2 cellular contexts compared by ENCODE assay signal in the genomic region with DNA sequence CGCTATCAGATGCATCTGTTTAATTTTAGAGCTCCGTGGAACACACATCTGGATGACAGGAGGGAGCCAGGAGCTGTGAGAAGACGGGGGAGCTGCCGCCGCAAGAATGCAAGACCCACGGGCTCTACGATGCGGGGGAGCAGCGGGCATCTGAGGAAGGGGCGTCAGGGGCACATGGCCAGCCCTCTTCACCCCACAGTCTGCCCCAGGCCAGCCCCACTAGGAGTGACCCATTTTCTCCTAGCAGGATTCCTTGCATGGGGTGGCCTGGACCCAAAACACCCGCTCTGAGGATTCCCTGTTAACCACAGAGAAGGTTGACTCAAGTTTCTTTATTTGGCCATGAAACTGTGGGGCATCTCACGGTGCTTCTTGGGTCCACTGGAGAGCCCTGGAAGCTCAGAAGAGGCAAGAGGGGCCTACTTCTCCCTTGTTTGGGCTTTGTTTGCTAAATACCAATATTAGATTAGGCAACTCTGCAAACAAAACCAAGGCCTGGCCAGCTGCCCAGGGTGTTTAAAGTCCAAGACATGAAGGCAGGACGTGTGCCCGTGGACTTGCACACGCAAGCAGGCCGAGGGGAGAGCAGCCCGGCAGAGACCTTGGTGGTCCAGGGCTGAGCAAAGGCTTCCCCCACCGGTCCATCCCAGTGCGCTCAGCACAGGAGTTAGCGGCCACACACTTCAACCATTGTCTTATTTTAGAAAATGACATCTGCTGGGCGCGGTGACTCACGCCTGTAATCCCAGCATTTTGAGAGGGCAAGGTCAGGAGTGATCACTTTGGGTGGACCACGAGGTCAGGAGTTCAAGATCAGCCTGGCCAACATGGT.
TF ChIP-seq lines count a peak whose summit lies in the region.

No MANE protein-coding gene starts in this region.

TF ChIP-seq in K562, 482 proteins besides CTCF, POLR2A, EP300 and RAD21 (continued from another document and continues in another):
- TF ChIP-seq, protein P1, sequence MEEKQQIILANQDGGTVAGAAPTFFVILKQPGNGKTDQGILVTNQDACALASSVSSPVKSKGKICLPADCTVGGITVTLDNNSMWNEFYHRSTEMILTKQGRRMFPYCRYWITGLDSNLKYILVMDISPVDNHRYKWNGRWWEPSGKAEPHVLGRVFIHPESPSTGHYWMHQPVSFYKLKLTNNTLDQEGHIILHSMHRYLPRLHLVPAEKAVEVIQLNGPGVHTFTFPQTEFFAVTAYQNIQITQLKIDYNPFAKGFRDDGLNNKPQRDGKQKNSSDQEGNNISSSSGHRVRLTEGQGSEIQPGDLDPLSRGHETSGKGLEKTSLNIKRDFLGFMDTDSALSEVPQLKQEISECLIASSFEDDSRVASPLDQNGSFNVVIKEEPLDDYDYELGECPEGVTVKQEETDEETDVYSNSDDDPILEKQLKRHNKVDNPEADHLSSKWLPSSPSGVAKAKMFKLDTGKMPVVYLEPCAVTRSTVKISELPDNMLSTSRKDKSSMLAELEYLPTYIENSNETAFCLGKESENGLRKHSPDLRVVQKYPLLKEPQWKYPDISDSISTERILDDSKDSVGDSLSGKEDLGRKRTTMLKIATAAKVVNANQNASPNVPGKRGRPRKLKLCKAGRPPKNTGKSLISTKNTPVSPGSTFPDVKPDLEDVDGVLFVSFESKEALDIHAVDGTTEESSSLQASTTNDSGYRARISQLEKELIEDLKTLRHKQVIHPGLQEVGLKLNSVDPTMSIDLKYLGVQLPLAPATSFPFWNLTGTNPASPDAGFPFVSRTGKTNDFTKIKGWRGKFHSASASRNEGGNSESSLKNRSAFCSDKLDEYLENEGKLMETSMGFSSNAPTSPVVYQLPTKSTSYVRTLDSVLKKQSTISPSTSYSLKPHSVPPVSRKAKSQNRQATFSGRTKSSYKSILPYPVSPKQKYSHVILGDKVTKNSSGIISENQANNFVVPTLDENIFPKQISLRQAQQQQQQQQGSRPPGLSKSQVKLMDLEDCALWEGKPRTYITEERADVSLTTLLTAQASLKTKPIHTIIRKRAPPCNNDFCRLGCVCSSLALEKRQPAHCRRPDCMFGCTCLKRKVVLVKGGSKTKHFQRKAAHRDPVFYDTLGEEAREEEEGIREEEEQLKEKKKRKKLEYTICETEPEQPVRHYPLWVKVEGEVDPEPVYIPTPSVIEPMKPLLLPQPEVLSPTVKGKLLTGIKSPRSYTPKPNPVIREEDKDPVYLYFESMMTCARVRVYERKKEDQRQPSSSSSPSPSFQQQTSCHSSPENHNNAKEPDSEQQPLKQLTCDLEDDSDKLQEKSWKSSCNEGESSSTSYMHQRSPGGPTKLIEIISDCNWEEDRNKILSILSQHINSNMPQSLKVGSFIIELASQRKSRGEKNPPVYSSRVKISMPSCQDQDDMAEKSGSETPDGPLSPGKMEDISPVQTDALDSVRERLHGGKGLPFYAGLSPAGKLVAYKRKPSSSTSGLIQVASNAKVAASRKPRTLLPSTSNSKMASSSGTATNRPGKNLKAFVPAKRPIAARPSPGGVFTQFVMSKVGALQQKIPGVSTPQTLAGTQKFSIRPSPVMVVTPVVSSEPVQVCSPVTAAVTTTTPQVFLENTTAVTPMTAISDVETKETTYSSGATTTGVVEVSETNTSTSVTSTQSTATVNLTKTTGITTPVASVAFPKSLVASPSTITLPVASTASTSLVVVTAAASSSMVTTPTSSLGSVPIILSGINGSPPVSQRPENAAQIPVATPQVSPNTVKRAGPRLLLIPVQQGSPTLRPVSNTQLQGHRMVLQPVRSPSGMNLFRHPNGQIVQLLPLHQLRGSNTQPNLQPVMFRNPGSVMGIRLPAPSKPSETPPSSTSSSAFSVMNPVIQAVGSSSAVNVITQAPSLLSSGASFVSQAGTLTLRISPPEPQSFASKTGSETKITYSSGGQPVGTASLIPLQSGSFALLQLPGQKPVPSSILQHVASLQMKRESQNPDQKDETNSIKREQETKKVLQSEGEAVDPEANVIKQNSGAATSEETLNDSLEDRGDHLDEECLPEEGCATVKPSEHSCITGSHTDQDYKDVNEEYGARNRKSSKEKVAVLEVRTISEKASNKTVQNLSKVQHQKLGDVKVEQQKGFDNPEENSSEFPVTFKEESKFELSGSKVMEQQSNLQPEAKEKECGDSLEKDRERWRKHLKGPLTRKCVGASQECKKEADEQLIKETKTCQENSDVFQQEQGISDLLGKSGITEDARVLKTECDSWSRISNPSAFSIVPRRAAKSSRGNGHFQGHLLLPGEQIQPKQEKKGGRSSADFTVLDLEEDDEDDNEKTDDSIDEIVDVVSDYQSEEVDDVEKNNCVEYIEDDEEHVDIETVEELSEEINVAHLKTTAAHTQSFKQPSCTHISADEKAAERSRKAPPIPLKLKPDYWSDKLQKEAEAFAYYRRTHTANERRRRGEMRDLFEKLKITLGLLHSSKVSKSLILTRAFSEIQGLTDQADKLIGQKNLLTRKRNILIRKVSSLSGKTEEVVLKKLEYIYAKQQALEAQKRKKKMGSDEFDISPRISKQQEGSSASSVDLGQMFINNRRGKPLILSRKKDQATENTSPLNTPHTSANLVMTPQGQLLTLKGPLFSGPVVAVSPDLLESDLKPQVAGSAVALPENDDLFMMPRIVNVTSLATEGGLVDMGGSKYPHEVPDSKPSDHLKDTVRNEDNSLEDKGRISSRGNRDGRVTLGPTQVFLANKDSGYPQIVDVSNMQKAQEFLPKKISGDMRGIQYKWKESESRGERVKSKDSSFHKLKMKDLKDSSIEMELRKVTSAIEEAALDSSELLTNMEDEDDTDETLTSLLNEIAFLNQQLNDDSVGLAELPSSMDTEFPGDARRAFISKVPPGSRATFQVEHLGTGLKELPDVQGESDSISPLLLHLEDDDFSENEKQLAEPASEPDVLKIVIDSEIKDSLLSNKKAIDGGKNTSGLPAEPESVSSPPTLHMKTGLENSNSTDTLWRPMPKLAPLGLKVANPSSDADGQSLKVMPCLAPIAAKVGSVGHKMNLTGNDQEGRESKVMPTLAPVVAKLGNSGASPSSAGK (IDR thresholded peaks at IDR 0.05): peak; percentile 58
- TF ChIP-seq ZBTB7A (IDR thresholded peaks at IDR 0.05; ENCODE audit: borderline replicate concordance, control insufficient read depth, low read depth, low read length) (peak; percentile 48; the same call in 1 of the 2 replicates), MED1 (CRISPR knock-in tag; IDR thresholded peaks at IDR 0.05; ENCODE audit: borderline replicate concordance) (no peak), ZNF224 (CRISPR knock-in tag; IDR thresholded peaks at IDR 0.05) (no peak), HDAC1 (IDR thresholded peaks at IDR 0.05) (peak in 1 of 2 experiments; percentile 93; a peak in 2 of 4 replicates), LEF1 (IDR thresholded peaks at IDR 0.05) (peak; percentile 51), MCM7 (IDR thresholded peaks at IDR 0.05) (no peak), C11orf30 (IDR thresholded peaks at IDR 0.05; ENCODE audit: low read depth) (no peak), KDM5B (IDR thresholded peaks at IDR 0.05; ENCODE audit: insufficient replicate concordance, low read depth, low read length) (peak; percentile 38)
- TF ChIP-seq, protein P2, sequence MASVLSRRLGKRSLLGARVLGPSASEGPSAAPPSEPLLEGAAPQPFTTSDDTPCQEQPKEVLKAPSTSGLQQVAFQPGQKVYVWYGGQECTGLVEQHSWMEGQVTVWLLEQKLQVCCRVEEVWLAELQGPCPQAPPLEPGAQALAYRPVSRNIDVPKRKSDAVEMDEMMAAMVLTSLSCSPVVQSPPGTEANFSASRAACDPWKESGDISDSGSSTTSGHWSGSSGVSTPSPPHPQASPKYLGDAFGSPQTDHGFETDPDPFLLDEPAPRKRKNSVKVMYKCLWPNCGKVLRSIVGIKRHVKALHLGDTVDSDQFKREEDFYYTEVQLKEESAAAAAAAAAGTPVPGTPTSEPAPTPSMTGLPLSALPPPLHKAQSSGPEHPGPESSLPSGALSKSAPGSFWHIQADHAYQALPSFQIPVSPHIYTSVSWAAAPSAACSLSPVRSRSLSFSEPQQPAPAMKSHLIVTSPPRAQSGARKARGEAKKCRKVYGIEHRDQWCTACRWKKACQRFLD (CRISPR knock-in tag; IDR thresholded peaks at IDR 0.05): peak; percentile 61; the same call in 1 of the 2 replicates

TF ChIP-seq in HepG2, 621 proteins besides CTCF, POLR2A, EP300 and RAD21 (continued from another document and continues in another):
- TF ChIP-seq ZNF674 (CRISPR knock-in tag; IDR thresholded peaks at IDR 0.05; ENCODE audit: low read depth): no peak
- TF ChIP-seq, protein P3, sequence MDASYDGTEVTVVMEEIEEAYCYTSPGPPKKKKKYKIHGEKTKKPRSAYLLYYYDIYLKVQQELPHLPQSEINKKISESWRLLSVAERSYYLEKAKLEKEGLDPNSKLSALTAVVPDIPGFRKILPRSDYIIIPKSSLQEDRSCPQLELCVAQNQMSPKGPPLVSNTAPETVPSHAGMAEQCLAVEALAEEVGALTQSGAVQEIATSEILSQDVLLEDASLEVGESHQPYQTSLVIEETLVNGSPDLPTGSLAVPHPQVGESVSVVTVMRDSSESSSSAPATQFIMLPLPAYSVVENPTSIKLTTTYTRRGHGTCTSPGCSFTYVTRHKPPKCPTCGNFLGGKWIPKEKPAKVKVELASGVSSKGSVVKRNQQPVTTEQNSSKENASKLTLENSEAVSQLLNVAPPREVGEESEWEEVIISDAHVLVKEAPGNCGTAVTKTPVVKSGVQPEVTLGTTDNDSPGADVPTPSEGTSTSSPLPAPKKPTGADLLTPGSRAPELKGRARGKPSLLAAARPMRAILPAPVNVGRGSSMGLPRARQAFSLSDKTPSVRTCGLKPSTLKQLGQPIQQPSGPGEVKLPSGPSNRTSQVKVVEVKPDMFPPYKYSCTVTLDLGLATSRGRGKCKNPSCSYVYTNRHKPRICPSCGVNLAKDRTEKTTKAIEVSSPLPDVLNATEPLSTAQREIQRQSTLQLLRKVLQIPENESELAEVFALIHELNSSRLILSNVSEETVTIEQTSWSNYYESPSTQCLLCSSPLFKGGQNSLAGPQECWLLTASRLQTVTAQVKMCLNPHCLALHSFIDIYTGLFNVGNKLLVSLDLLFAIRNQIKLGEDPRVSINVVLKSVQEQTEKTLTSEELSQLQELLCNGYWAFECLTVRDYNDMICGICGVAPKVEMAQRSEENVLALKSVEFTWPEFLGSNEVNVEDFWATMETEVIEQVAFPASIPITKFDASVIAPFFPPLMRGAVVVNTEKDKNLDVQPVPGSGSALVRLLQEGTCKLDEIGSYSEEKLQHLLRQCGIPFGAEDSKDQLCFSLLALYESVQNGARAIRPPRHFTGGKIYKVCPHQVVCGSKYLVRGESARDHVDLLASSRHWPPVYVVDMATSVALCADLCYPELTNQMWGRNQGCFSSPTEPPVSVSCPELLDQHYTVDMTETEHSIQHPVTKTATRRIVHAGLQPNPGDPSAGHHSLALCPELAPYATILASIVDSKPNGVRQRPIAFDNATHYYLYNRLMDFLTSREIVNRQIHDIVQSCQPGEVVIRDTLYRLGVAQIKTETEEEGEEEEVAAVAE (CRISPR knock-in tag; IDR thresholded peaks at IDR 0.05; ENCODE audit: borderline replicate concordance): peak; percentile 84; the same call in 1 of the 2 replicates
- no peak for TF ChIP-seq ZC3H4 (CRISPR knock-in tag; IDR thresholded peaks at IDR 0.05; ENCODE audit: borderline replicate concordance)
- TF ChIP-seq RBM22 (optimal IDR thresholded peaks at IDR 0.05; ENCODE audit: low read length): no peak
- TF ChIP-seq RARG (CRISPR knock-in tag; IDR thresholded peaks at IDR 0.05; ENCODE audit: low read depth): no peak
- TF ChIP-seq, protein P4, sequence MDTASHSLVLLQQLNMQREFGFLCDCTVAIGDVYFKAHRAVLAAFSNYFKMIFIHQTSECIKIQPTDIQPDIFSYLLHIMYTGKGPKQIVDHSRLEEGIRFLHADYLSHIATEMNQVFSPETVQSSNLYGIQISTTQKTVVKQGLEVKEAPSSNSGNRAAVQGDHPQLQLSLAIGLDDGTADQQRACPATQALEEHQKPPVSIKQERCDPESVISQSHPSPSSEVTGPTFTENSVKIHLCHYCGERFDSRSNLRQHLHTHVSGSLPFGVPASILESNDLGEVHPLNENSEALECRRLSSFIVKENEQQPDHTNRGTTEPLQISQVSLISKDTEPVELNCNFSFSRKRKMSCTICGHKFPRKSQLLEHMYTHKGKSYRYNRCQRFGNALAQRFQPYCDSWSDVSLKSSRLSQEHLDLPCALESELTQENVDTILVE (CRISPR knock-in tag; IDR thresholded peaks at IDR 0.05): peak; percentile 93
- no peak for TF ChIP-seq ZFYVE20 (CRISPR knock-in tag; IDR thresholded peaks at IDR 0.05; ENCODE audit: borderline replicate concordance, low read depth)
- TF ChIP-seq, protein P5, sequence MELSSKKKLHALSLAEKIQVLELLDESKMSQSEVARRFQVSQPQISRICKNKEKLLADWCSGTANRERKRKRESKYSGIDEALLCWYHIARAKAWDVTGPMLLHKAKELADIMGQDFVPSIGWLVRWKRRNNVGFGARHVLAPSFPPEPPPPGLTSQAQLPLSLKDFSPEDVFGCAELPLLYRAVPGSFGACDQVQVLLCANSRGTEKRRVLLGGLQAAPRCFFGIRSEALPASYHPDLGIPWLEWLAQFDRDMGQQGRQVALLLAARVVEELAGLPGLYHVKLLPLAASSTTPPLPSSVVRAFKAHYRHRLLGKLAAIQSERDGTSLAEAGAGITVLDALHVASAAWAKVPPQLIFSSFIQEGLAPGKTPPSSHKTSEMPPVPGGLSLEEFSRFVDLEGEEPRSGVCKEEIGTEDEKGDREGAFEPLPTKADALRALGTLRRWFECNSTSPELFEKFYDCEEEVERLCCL (CRISPR knock-in tag; IDR thresholded peaks at IDR 0.05; ENCODE audit: borderline replicate concordance): no peak; the same call in 1 of the 2 replicates
- TF ChIP-seq, protein P6, sequence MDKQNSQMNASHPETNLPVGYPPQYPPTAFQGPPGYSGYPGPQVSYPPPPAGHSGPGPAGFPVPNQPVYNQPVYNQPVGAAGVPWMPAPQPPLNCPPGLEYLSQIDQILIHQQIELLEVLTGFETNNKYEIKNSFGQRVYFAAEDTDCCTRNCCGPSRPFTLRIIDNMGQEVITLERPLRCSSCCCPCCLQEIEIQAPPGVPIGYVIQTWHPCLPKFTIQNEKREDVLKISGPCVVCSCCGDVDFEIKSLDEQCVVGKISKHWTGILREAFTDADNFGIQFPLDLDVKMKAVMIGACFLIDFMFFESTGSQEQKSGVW (CRISPR knock-in tag; IDR thresholded peaks at IDR 0.05; ENCODE audit: borderline replicate concordance): no peak
- TF ChIP-seq NAIF1 (CRISPR knock-in tag; IDR thresholded peaks at IDR 0.05; ENCODE audit: borderline replicate concordance): no peak
- TF ChIP-seq DNMT3B (CRISPR knock-in tag; conservative IDR thresholded peaks at IDR 0.05): 0 out of 2 replicates have a peak, but pooled peaks have one; percentile 41
- TF ChIP-seq ONECUT2 (CRISPR knock-in tag; IDR thresholded peaks at IDR 0.05): peak; percentile 45; the same call in 1 of the 2 replicates
- peak; percentile 12; the same call in 1 of the 2 replicates for TF ChIP-seq ZNF572 (CRISPR knock-in tag; IDR thresholded peaks at IDR 0.05)
- TF ChIP-seq GABPB1 (CRISPR knock-in tag; IDR thresholded peaks at IDR 0.05): peak; percentile 72
- peak; percentile 28; the same call in 1 of the 2 replicates for TF ChIP-seq RFX3 (CRISPR knock-in tag; IDR thresholded peaks at IDR 0.05)
- TF ChIP-seq, protein P7, sequence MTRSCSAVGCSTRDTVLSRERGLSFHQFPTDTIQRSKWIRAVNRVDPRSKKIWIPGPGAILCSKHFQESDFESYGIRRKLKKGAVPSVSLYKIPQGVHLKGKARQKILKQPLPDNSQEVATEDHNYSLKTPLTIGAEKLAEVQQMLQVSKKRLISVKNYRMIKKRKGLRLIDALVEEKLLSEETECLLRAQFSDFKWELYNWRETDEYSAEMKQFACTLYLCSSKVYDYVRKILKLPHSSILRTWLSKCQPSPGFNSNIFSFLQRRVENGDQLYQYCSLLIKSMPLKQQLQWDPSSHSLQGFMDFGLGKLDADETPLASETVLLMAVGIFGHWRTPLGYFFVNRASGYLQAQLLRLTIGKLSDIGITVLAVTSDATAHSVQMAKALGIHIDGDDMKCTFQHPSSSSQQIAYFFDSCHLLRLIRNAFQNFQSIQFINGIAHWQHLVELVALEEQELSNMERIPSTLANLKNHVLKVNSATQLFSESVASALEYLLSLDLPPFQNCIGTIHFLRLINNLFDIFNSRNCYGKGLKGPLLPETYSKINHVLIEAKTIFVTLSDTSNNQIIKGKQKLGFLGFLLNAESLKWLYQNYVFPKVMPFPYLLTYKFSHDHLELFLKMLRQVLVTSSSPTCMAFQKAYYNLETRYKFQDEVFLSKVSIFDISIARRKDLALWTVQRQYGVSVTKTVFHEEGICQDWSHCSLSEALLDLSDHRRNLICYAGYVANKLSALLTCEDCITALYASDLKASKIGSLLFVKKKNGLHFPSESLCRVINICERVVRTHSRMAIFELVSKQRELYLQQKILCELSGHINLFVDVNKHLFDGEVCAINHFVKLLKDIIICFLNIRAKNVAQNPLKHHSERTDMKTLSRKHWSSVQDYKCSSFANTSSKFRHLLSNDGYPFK (CRISPR knock-in tag; IDR thresholded peaks at IDR 0.05; ENCODE audit: borderline replicate concordance): no peak
